Comparison of ENCODE assay signal across 2 cellular contexts in the genomic region with DNA sequence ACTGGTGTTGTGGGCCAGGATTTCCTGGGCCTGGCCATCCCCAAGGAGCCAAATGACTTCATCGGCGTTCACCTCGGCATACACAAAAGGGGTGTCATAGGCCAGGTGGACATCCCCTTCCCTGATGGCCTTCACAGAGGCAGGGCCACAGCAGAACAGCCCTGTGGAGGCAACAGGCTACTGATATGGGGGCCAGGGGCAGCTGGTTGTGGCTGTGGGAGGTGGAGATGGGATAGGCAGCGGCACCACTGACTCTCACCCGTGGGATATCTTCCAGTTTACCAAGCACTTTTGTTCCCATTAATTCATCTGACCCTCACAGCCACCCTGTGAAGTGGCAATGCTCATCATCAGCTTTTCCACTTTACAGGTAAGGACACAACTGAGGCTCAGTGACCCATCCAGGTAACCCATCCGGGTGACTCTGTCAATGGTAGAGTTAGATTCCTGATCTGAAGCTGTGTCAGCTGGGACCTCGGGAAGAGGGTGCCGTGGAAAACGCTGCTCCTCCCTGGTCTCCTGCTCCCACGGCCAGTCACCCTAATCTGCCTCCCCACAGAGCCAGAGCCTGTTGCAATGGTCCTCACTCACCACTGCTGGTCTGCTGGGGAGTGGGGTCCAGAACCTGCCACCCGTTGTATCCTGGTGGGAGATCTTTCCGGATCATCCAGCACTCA.
TF ChIP-seq lines count a peak whose summit lies in the region.

No MANE protein-coding gene starts in this region.

TF ChIP-seq in IMR-90, 13 proteins besides CTCF, POLR2A, EP300 and RAD21:
- TF ChIP-seq RFX5 (IDR thresholded peaks at IDR 0.05; ENCODE audit: low read depth, low read length), result no peak
- TF ChIP-seq FOS (IDR thresholded peaks at IDR 0.05; ENCODE audit: low read depth, low read length), result no peak
- TF ChIP-seq CHD1 (IDR thresholded peaks at IDR 0.05; ENCODE audit: low read depth, low read length), result no peak
- no peak for TF ChIP-seq SMC3 (IDR thresholded peaks at IDR 0.05; ENCODE audit: low read depth, low read length)
- no peak for TF ChIP-seq MXI1 (IDR thresholded peaks at IDR 0.05; ENCODE audit: borderline replicate concordance, low read depth, low read length)
- TF ChIP-seq, protein P1, sequence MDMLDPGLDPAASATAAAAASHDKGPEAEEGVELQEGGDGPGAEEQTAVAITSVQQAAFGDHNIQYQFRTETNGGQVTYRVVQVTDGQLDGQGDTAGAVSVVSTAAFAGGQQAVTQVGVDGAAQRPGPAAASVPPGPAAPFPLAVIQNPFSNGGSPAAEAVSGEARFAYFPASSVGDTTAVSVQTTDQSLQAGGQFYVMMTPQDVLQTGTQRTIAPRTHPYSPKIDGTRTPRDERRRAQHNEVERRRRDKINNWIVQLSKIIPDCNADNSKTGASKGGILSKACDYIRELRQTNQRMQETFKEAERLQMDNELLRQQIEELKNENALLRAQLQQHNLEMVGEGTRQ (IDR thresholded peaks at IDR 0.05; ENCODE audit: low read depth, low read length), result no peak
- TF ChIP-seq, protein P2, sequence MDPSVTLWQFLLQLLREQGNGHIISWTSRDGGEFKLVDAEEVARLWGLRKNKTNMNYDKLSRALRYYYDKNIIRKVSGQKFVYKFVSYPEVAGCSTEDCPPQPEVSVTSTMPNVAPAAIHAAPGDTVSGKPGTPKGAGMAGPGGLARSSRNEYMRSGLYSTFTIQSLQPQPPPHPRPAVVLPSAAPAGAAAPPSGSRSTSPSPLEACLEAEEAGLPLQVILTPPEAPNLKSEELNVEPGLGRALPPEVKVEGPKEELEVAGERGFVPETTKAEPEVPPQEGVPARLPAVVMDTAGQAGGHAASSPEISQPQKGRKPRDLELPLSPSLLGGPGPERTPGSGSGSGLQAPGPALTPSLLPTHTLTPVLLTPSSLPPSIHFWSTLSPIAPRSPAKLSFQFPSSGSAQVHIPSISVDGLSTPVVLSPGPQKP (IDR thresholded peaks at IDR 0.05; ENCODE audit: borderline replicate concordance, low read depth, low read length), result no peak
- TF ChIP-seq NFE2L2 (IDR thresholded peaks at IDR 0.05; ENCODE audit: low read depth, low read length), result no peak
- TF ChIP-seq MAZ (IDR thresholded peaks at IDR 0.05; ENCODE audit: borderline replicate concordance, low read depth, low read length), result no peak
- no peak for TF ChIP-seq MAFK (IDR thresholded peaks at IDR 0.05; ENCODE audit: low read depth, low read length)
- TF ChIP-seq BHLHE40 (IDR thresholded peaks at IDR 0.05; ENCODE audit: low read depth, low read length), result no peak
- no peak for TF ChIP-seq RCOR1 (IDR thresholded peaks at IDR 0.05; ENCODE audit: insufficient replicate concordance, low read length)
- no peak for TF ChIP-seq CEBPB (IDR thresholded peaks at IDR 0.05; ENCODE audit: low read depth, low read length)
TF ChIP-seq in IMR-90: peak in this region for 0.

TF ChIP-seq in H1, 55 proteins besides CTCF, POLR2A, EP300 and RAD21:
- TF ChIP-seq CHD2 (IDR thresholded peaks at IDR 0.05; ENCODE audit: low read length) (no peak), YY1 (IDR thresholded peaks at IDR 0.05; ENCODE audit: low read depth, low read length) (no peak), BCL11A (IDR thresholded peaks at IDR 0.05; ENCODE audit: low read depth in 2 of 2, low read length in 2 of 2) (no peak), EGR1 (IDR thresholded peaks at IDR 0.05; ENCODE audit: borderline replicate concordance, low read depth, low read length) (no peak), PHF8 (conservative IDR thresholded peaks at IDR 0.05; ENCODE audit: low read depth, low read length) (no peak)
TF ChIP-seq in H1: peak in this region for 0.
